ENCODE assay signal across 1 cellular context in genomic region chr14:22506778-22507351, GRCh38.
TF ChIP-seq lines count a peak whose summit lies in the region.

No MANE protein-coding gene starts in this region.

TF ChIP-seq in GM12878, 131 proteins besides CTCF, POLR2A, EP300 and RAD21 (continued from another document):
- no peak for TF ChIP-seq BCLAF1 (IDR thresholded peaks at IDR 0.05)
- no peak for TF ChIP-seq WRNIP1 (IDR thresholded peaks at IDR 0.05; ENCODE audit: borderline replicate concordance, low read depth, low read length)
- TF ChIP-seq TCF7 (IDR thresholded peaks at IDR 0.05; ENCODE audit: borderline replicate concordance) = peak; percentile 70
- TF ChIP-seq CBX5 (IDR thresholded peaks at IDR 0.05; ENCODE audit: low read depth) = 0 out of 2 replicates have a peak, but pooled peaks have one; percentile 11
- TF ChIP-seq CREB1 (IDR thresholded peaks at IDR 0.05; ENCODE audit: low read depth) = 0 out of 2 replicates have a peak, but pooled peaks have one; percentile 22
- TF ChIP-seq STAT3 (IDR thresholded peaks at IDR 0.05; ENCODE audit: low read depth, low read length) = no peak
- TF ChIP-seq MEF2B (IDR thresholded peaks at IDR 0.05; ENCODE audit: partially characterized antibody, poor library complexity, severe bottlenecking) = peak; percentile 68
- peak; percentile 61 for TF ChIP-seq CUX1 (IDR thresholded peaks at IDR 0.05; ENCODE audit: insufficient replicate concordance, low read depth, low read length)
- TF ChIP-seq FOXM1 (IDR thresholded peaks at IDR 0.05; ENCODE audit: low read depth, low read length) = peak; percentile 76
- peak; percentile 62 for TF ChIP-seq PML (IDR thresholded peaks at IDR 0.05; ENCODE audit: low read length)
- no peak for TF ChIP-seq ZNF687 (IDR thresholded peaks at IDR 0.05)
- TF ChIP-seq POLR2AphosphoS2 (IDR thresholded peaks at IDR 0.05; ENCODE audit: low read depth, low read length) = peak; percentile 64; the same call in 1 of the 2 replicates
- TF ChIP-seq RUNX3 (IDR thresholded peaks at IDR 0.05; ENCODE audit: low read length) = peak; percentile 70
- 0 out of 2 replicates have a peak, but pooled peaks have one; percentile 8 for TF ChIP-seq TCF3 (IDR thresholded peaks at IDR 0.05; ENCODE audit: borderline replicate concordance, insufficient read depth, low read depth, low read length)
- TF ChIP-seq NFIC (IDR thresholded peaks at IDR 0.05; ENCODE audit: low read depth, low read length) = peak; percentile 74
- no peak for TF ChIP-seq TAF1 (IDR thresholded peaks at IDR 0.05; ENCODE audit: borderline replicate concordance, low read depth, low read length)
- 0 out of 2 replicates have a peak, but pooled peaks have one; percentile 23 for TF ChIP-seq CBFB (IDR thresholded peaks at IDR 0.05; ENCODE audit: low read depth)
- peak; percentile 3; the same call in 1 of the 2 replicates for TF ChIP-seq MLLT1 (IDR thresholded peaks at IDR 0.05)
- TF ChIP-seq BCL3 (IDR thresholded peaks at IDR 0.05; ENCODE audit: borderline replicate concordance, insufficient read depth, low read depth, low read length, poor library complexity, severe bottlenecking) = peak; percentile 83
- TF ChIP-seq ZNF592 (IDR thresholded peaks at IDR 0.05) = 0 out of 2 replicates have a peak, but pooled peaks have one; percentile 32
- TF ChIP-seq PKNOX1 (IDR thresholded peaks at IDR 0.05) = 0 out of 2 replicates have a peak, but pooled peaks have one; percentile 35
- peak; percentile 65 for TF ChIP-seq ATF2 (IDR thresholded peaks at IDR 0.05; ENCODE audit: low read length)
- TF ChIP-seq SMAD5 (IDR thresholded peaks at IDR 0.05; ENCODE audit: low read depth) = peak; percentile 31
- TF ChIP-seq EED (IDR thresholded peaks at IDR 0.05; ENCODE audit: low read depth) = peak; percentile 51
- TF ChIP-seq POLR2AphosphoS5 (IDR thresholded peaks at IDR 0.05; ENCODE audit: low read length) = peak; percentile 25; the same call in 1 of the 2 replicates
- no peak for TF ChIP-seq MAX (IDR thresholded peaks at IDR 0.05; ENCODE audit: low read depth, low read length)
- no peak for TF ChIP-seq ZSCAN29 (IDR thresholded peaks at IDR 0.05)
TF ChIP-seq in GM12878: peak in this region for 21.
